ENCODE assay signal across 26 cellular contexts in the genomic region with DNA sequence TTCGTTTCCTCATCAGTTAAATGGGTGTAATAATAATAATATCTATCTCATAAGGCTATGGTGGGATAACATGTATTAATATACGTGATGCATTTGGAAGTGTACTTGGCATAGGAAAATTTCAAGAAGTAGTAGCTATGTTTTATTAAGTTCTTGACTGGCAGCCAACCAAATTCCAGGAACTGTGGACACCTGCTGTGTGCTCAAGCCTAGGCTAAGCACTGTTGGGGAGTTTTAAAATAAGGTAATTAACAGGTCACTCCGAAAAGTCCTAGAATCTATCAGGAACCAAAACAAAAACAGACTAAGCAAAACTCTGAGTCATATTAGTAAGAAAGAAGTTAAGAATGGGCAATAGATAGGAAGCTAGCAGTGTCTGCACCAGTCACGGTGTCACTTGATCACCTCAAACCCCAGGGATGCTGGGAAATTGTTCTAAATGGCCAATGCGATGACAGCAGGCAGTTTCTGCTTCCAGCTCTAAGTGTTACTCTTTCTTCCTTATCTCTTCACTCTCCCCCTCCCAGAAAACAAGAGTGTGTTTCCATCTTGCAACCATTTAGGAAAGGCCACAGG.
DNase-seq lines count a peak whose midpoint lies in the region; ATAC-seq and TF ChIP-seq lines count a peak whose summit lies in the region.
"Had no signal": no experiment of that assay in that cellular context is flagged by ENCODE, and none has a peak within 500 bp of the region (broad histone marks: within the 10 kb centered on the region; RNA-seq: fewer than 3 reads in every experiment).

No MANE protein-coding gene starts in this region.

- peak; percentile 57 for ATAC-seq in activated CD4-positive, alpha-beta T cell treated with anti-CD3 and anti-CD28 coated beads for 36 hours
- ATAC-seq in CD4-positive, alpha-beta T cell (ENCODE audit: poor library complexity) = no peak
- ATAC-seq in activated CD8-positive, alpha-beta T cell treated with anti-CD3 and anti-CD28 coated beads, Interleukin-2, amount 10 ng/mL, durations not matched to agents 7 days and 5 days = no peak
- ATAC-seq: activated CD8-positive, alpha-beta memory T cell treated with anti-CD3 and anti-CD28 coated beads, Interleukin-2, amount 10 ng/mL, durations not matched to agents 7 days and 5 days; natural killer cell had no signal

- peak overlapping the region; percentile 60 for H3K27ac ChIP-seq in CD4-positive, alpha-beta T cell (ENCODE audit: low read depth, low read length)
- H3K27ac ChIP-seq in endodermal cell (ENCODE audit: low read depth, low read length) = no peak overlapping the region
- H3K27ac ChIP-seq: epithelial cell of prostate, left lung, SJSA1, transverse colon had no signal

- POLR2A ChIA-PET in activated CD4-positive, alpha-beta T cell treated with anti-CD3 and anti-CD28 coated beads for 36 hours (lab: Charles Lee) = interaction anchor here (1.0 kb wide), 1 partner anchor 12 kb away, joined by 3 read pairs; no protein-coding TSS in a partner anchor
- POLR2A ChIA-PET in CD4-positive, alpha-beta T cell (lab: Charles Lee) = interaction anchor here (1.1 to 2.6 kb wide), 5 partner anchors 17 to 160 kb away, joined by 3 to 17 read pairs (median 7); no protein-coding TSS in a partner anchor
- POLR2A ChIA-PET in activated CD8-positive, alpha-beta T cell treated with anti-CD3 and anti-CD28 coated beads, Interleukin-2, amount 10 ng/mL, durations not matched to agents 7 days and 5 days (lab: Charles Lee) = interaction anchor here (1.6 to 1.7 kb wide), 2 partner anchors 29 to 52 kb away, joined by 3 to 6 read pairs; no protein-coding TSS in a partner anchor

- no peaks in the 10 kb centered on the region for H3K36me3 ChIP-seq in endodermal cell (ENCODE audit: control insufficient read depth, insufficient read depth, low read length)
- H3K36me3 ChIP-seq: left lung, SJSA1, transverse colon had no signal

- WGBS in endodermal cell (ENCODE audit: insufficient coverage in 1 of 2, insufficient read length in 1 of 2), 2 experiments = 87 to 96% methylated on average over 4 of the region's 5 CpGs

- no peak for DNase-seq in activated CD4-positive, alpha-beta T cell treated with anti-CD3 and anti-CD28 coated beads for 36 hours
- no peak for DNase-seq in activated CD4-positive, alpha-beta T cell treated with anti-CD3 and anti-CD28 coated beads for 4 hours
- no peak for DNase-seq in CD4-positive, alpha-beta T cell
- no peak for DNase-seq in activated CD8-positive, alpha-beta T cell treated with anti-CD3 and anti-CD28 coated beads, Interleukin-2, amount 10 ng/mL, durations not matched to agents 7 days and 5 days
- DNase-seq in endodermal cell (peak; percentile 31), NCI-H2196 (lab: John Stamatoyannopoulos, UW; ENCODE audit: unreplicated experiment) (no peak), NCI-H1930 (lab: John Stamatoyannopoulos, UW) (no peak), DMS79 treated with DMSO at 0.1 percent for 48 hours (lab: John Stamatoyannopoulos, UW) (no peak)
- DNase-seq: 8988T; activated CD4-positive, CD25-positive, alpha-beta regulatory T cell; activated CD8-positive, alpha-beta memory T cell treated with anti-CD3 and anti-CD28 coated beads, Interleukin-2, amount 10 ng/mL, durations not matched to agents 7 days and 5 days; DMS153; GOT3; KBM-7; left lung; midbrain; MM.1S; natural killer cell; NCI-H1417; NCI-H446; NCI-H774; RPMI8226; transverse colon had no signal

- no peaks in the 10 kb centered on the region for H3K27me3 Mint-ChIP-seq in activated CD4-positive, alpha-beta T cell treated with anti-CD3 and anti-CD28 coated beads for 36 hours
- H3K27me3 Mint-ChIP-seq in CD4-positive, alpha-beta T cell = no peaks in the 10 kb centered on the region
- no peaks in the 10 kb centered on the region for H3K27me3 Mint-ChIP-seq in activated CD8-positive, alpha-beta T cell treated with anti-CD3 and anti-CD28 coated beads, Interleukin-2, amount 10 ng/mL, durations not matched to agents 7 days and 5 days (ENCODE audit: low read depth)
- no peaks in the 10 kb centered on the region for H3K27me3 Mint-ChIP-seq in endodermal cell (ENCODE audit: insufficient read depth)
- H3K27me3 Mint-ChIP-seq: activated CD8-positive, alpha-beta memory T cell treated with anti-CD3 and anti-CD28 coated beads, Interleukin-2, amount 10 ng/mL, durations not matched to agents 7 days and 5 days had no signal

- peaks cover 10% of the 10 kb centered on the region for H3K9me3 Mint-ChIP-seq in activated CD4-positive, alpha-beta T cell treated with anti-CD3 and anti-CD28 coated beads for 36 hours (ENCODE audit: low read depth)
- peaks cover 5% of the 10 kb centered on the region for H3K9me3 Mint-ChIP-seq in CD4-positive, alpha-beta T cell
- no peaks in the 10 kb centered on the region for H3K9me3 Mint-ChIP-seq in activated CD8-positive, alpha-beta T cell treated with anti-CD3 and anti-CD28 coated beads, Interleukin-2, amount 10 ng/mL, durations not matched to agents 7 days and 5 days (ENCODE audit: insufficient read depth)
- H3K9me3 Mint-ChIP-seq in endodermal cell = peaks cover 10% of the 10 kb centered on the region
- H3K9me3 Mint-ChIP-seq: natural killer cell had no signal

- H3K4me3 ChIP-seq in endodermal cell (ENCODE audit: low read length) = no peak overlapping the region
- H3K4me3 ChIP-seq: left lung, SJSA1, transverse colon had no signal

- peak overlapping the region; percentile 38 for H3K4me3 Mint-ChIP-seq in activated CD4-positive, alpha-beta T cell treated with anti-CD3 and anti-CD28 coated beads for 36 hours
- H3K4me3 Mint-ChIP-seq in CD4-positive, alpha-beta T cell = peak overlapping the region; percentile 65
- H3K4me3 Mint-ChIP-seq in activated CD8-positive, alpha-beta T cell treated with anti-CD3 and anti-CD28 coated beads, Interleukin-2, amount 10 ng/mL, durations not matched to agents 7 days and 5 days = no peak overlapping the region
- H3K4me3 Mint-ChIP-seq in endodermal cell = no peak overlapping the region
- H3K4me3 Mint-ChIP-seq: activated CD8-positive, alpha-beta memory T cell treated with anti-CD3 and anti-CD28 coated beads, Interleukin-2, amount 10 ng/mL, durations not matched to agents 7 days and 5 days; brain; natural killer cell had no signal

- H3K27me3 ChIP-seq in CD4-positive, alpha-beta T cell (ENCODE audit: control insufficient read depth, insufficient read depth, low read length) = no peaks in the 10 kb centered on the region
- no peaks in the 10 kb centered on the region for H3K27me3 ChIP-seq in endodermal cell (ENCODE audit: control insufficient read depth, insufficient read depth, low read length, poor library complexity, severe bottlenecking)
- H3K27me3 ChIP-seq: left lung, SJSA1, transverse colon had no signal

- intact Hi-C loops in activated CD4-positive, alpha-beta T cell treated with anti-CD3 and anti-CD28 coated beads for 36 hours (cut with DNase I, micrococcal nuclease) = loop anchor here in 1 of 2 experiments (10.0 kb wide), 1 partner anchor 97 kb away; the partner anchor contains the start of gene GDF10
- intact Hi-C loops in CD4-positive, alpha-beta T cell (cut with DNase I, micrococcal nuclease) = loop anchor here (5.0 kb wide), 2 partner anchors 41 to 49 kb away; no protein-coding TSS in a partner anchor

- peaks cover 10% of the 10 kb centered on the region for H3K9me3 ChIP-seq in CD4-positive, alpha-beta T cell (ENCODE audit: control insufficient read depth, low read length)
- peaks cover 10% of the 10 kb centered on the region for H3K9me3 ChIP-seq in endodermal cell (ENCODE audit: control insufficient read depth, low read length)

- H3K4me1 Mint-ChIP-seq in activated CD4-positive, alpha-beta T cell treated with anti-CD3 and anti-CD28 coated beads for 36 hours = peaks cover 57% of the 10 kb centered on the region
- H3K4me1 Mint-ChIP-seq in CD4-positive, alpha-beta T cell (ENCODE audit: low read depth) = peaks cover 70% of the 10 kb centered on the region
- H3K4me1 Mint-ChIP-seq in activated CD8-positive, alpha-beta T cell treated with anti-CD3 and anti-CD28 coated beads, Interleukin-2, amount 10 ng/mL, durations not matched to agents 7 days and 5 days (ENCODE audit: low read depth) = peaks cover 32% of the 10 kb centered on the region
- peaks cover 3% of the 10 kb centered on the region for H3K4me1 Mint-ChIP-seq in endodermal cell
- H3K4me1 Mint-ChIP-seq: brain had no signal

- H3K36me3 Mint-ChIP-seq in activated CD4-positive, alpha-beta T cell treated with anti-CD3 and anti-CD28 coated beads for 36 hours (ENCODE audit: low read depth) = peaks cover 11% of the 10 kb centered on the region
- peaks cover 13% of the 10 kb centered on the region for H3K36me3 Mint-ChIP-seq in CD4-positive, alpha-beta T cell (ENCODE audit: low read depth)
- H3K36me3 Mint-ChIP-seq in activated CD8-positive, alpha-beta T cell treated with anti-CD3 and anti-CD28 coated beads, Interleukin-2, amount 10 ng/mL, durations not matched to agents 7 days and 5 days (ENCODE audit: low read depth) = no peaks in the 10 kb centered on the region
- H3K36me3 Mint-ChIP-seq in endodermal cell (ENCODE audit: low read depth) = no peaks in the 10 kb centered on the region
- H3K36me3 Mint-ChIP-seq: brain, natural killer cell had no signal

- no peak for TF ChIP-seq CTCF in CD4-positive, alpha-beta T cell (IDR thresholded peaks at IDR 0.05)
- no peak for TF ChIP-seq CTCF in endodermal cell (conservative IDR thresholded peaks at IDR 0.05)

- CTCF ChIA-PET in activated CD4-positive, alpha-beta T cell treated with anti-CD3 and anti-CD28 coated beads for 36 hours (lab: Charles Lee) = interaction anchor here (0.6 to 2.6 kb wide), 7 partner anchors 14 to 160 kb away, joined by 3 to 10 read pairs (median 4); no protein-coding TSS in a partner anchor
- CTCF ChIA-PET in CD4-positive, alpha-beta T cell (lab: Charles Lee) = no interaction called here
- CTCF ChIA-PET in activated CD8-positive, alpha-beta T cell treated with anti-CD3 and anti-CD28 coated beads, Interleukin-2, amount 10 ng/mL, durations not matched to agents 7 days and 5 days (lab: Charles Lee) = interaction anchor here (0.8 to 1.0 kb wide), 3 partner anchors 13 to 160 kb away, joined by 3 read pairs; no protein-coding TSS in a partner anchor

- H3K27ac Mint-ChIP-seq in activated CD4-positive, alpha-beta T cell treated with anti-CD3 and anti-CD28 coated beads for 36 hours = peak overlapping the region; percentile 79
- peak overlapping the region; percentile 82 for H3K27ac Mint-ChIP-seq in CD4-positive, alpha-beta T cell
- peak overlapping the region; percentile 14 for H3K27ac Mint-ChIP-seq in activated CD8-positive, alpha-beta T cell treated with anti-CD3 and anti-CD28 coated beads, Interleukin-2, amount 10 ng/mL, durations not matched to agents 7 days and 5 days
- no peak overlapping the region for H3K27ac Mint-ChIP-seq in endodermal cell
- H3K27ac Mint-ChIP-seq: activated CD8-positive, alpha-beta memory T cell treated with anti-CD3 and anti-CD28 coated beads, Interleukin-2, amount 10 ng/mL, durations not matched to agents 7 days and 5 days; brain; natural killer cell had no signal

- H3K4me1 ChIP-seq in endodermal cell (ENCODE audit: control insufficient read depth, insufficient read depth, low read length) = no peaks in the 10 kb centered on the region
- H3K4me1 ChIP-seq: SJSA1, transverse colon had no signal

- H3K9ac ChIP-seq in endodermal cell (ENCODE audit: extremely low read depth, low read length, poor library complexity, severe bottlenecking) = no peak overlapping the region

Comparison
In these comparisons a context has a peak if more than half of its experiments do, and no peak if none do; other contexts are left out.
1. H3K4me3 Mint-ChIP-seq: peak in activated CD4-positive, alpha-beta T cell treated with anti-CD3 and anti-CD28 coated beads for 36 hours (single experiment) and CD4-positive, alpha-beta T cell (single experiment); none in activated CD8-positive, alpha-beta T cell treated with anti-CD3 and anti-CD28 coated beads, Interleukin-2, amount 10 ng/mL, durations not matched to agents 7 days and 5 days (single experiment) and endodermal cell (single experiment).